Comparison of ENCODE assay signal across 8 cellular contexts in genomic region chr3:30578479-30578878, GRCh38. TPM values are rescaled to one million over a fixed set of nuclear protein-coding genes. Genes with fewer than 3 reads are reported as not detected.
DNase-seq lines count a peak whose midpoint lies in the region; ATAC-seq and TF ChIP-seq lines count a peak whose summit lies in the region.

No MANE protein-coding gene starts in this region.

- H3K79me2 ChIP-seq in smooth muscle cell (ENCODE audit: low read depth): no peaks in the 10 kb centered on the region

- no peaks in the 10 kb centered on the region for H3K27me3 ChIP-seq in smooth muscle cell (ENCODE audit: low read depth)

- peak overlapping the region; percentile 19 for H3K4me2 ChIP-seq in smooth muscle cell

- peaks cover 7% of the 10 kb centered on the region for H3K4me1 ChIP-seq in smooth muscle cell (ENCODE audit: low read depth)

- no peaks in the 10 kb centered on the region for H4K20me1 ChIP-seq in smooth muscle cell (ENCODE audit: low read depth)

- peak; percentile 13 for ATAC-seq in GM19438 (IDR thresholded peaks at IDR 0.05; ENCODE audit: low read depth, unreplicated experiment)
- ATAC-seq in HG03045 (IDR thresholded peaks at IDR 0.05; ENCODE audit: unreplicated experiment): no peak

- no peak for TF ChIP-seq CTCF in smooth muscle cell (IDR thresholded peaks at IDR 0.05; ENCODE audit: borderline replicate concordance, insufficient read depth, poor library complexity, severe bottlenecking)

- H3K36me3 ChIP-seq in smooth muscle cell (ENCODE audit: low read depth): no peaks in the 10 kb centered on the region

- no peak overlapping the region for H3K4me3 ChIP-seq in smooth muscle cell

- peak; percentile 67 for DNase-seq in NOMO-1 treated with DMSO at 0.1 percent for 48 hours (lab: John Stamatoyannopoulos, UW; ENCODE audit: unreplicated experiment)
- peak; percentile 42 for DNase-seq in globus pallidus (ENCODE audit: low spot score)
- DNase-seq in smooth muscle cell (lab: John Stamatoyannopoulos, UW; ENCODE audit: unreplicated experiment): no peak
- no peak for DNase-seq in stimulated activated CD4-positive, alpha-beta T cell treated with anti-CD3 and anti-CD28 coated beads, Interleukin-2, amount 100 ng/mL, for 48 hours
- DNase-seq in activated CD4-positive, alpha-beta T cell treated with anti-CD3 and anti-CD28 coated beads, Interleukin-2, amount 50 U/mL, for 1 hour: no peak
- no peak for DNase-seq in NCI-H446 (lab: John Stamatoyannopoulos, UW)

- H3K9me3 ChIP-seq in smooth muscle cell (replicated peaks; ENCODE audit: low read depth): no peaks in the 10 kb centered on the region

- 78% methylated on average over 4 of the region's 4 CpGs for WGBS in smooth muscle cell (ENCODE audit: low lambda C conversion rate)

- H3K9ac ChIP-seq in smooth muscle cell (ENCODE audit: low read depth): no peak overlapping the region

- H2AFZ ChIP-seq in smooth muscle cell (ENCODE audit: low read depth): peak overlapping the region; percentile 4

- H3F3A ChIP-seq in smooth muscle cell (ENCODE audit: low read depth): no peaks in the 10 kb centered on the region

- peak overlapping the region; percentile 64 for H3K27ac ChIP-seq in smooth muscle cell (ENCODE audit: low read depth)

RNA-seq across cellular contexts. Expression of gene TGFBR2, which starts 27.9 kb away (rescaled TPM):
- total RNA-seq in smooth muscle cell: 53.7 and 60.9 TPM in 2 replicates
- polyA plus RNA-seq in smooth muscle cell: 37.5 and 39.6 TPM in 2 replicates

Comparison
In these comparisons a context has a peak if more than half of its experiments do, and no peak if none do; other contexts are left out.
1. DNase-seq: peak in NOMO-1 treated with DMSO at 0.1 percent for 48 hours (single experiment) and globus pallidus (single experiment); none in smooth muscle cell (single experiment), stimulated activated CD4-positive, alpha-beta T cell treated with anti-CD3 and anti-CD28 coated beads, Interleukin-2, amount 100 ng/mL, for 48 hours (0 of 2), activated CD4-positive, alpha-beta T cell treated with anti-CD3 and anti-CD28 coated beads, Interleukin-2, amount 50 U/mL, for 1 hour (single experiment) and NCI-H446 (0 of 2).